Comparison of ENCODE assay signal across 17 cellular contexts in the genomic region with DNA sequence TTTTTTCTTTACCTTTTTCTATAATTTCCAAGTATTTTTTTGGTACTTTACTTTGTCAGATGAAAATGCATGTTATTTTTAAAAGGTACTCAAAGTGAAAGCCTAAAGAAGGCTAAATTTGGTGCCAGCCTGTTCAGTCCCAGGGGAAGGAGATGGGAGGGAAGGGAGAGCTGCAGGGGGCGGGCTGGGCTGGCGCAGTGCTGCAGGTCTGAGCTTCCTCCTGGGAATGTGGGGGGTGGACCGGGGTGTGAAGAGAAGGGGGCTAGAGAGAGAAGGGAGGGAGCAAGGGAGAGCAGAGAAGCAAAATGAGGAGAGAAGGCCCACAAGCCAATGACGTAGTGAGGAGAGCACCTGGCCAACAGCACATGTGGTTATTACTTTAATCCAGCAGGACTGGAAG.
"Had no signal": no experiment of that assay in that cellular context is flagged by ENCODE, and none has a peak within 500 bp of the region (broad histone marks: within the 10 kb centered on the region; RNA-seq: fewer than 3 reads in every experiment).

No MANE protein-coding gene starts in this region.

- H3K36me3 ChIP-seq: ovary, right lobe of liver, suprapubic skin, thyroid gland had no signal

- H3K4me1 ChIP-seq: psoas muscle, right lobe of liver, suprapubic skin, thyroid gland had no signal

- ATAC-seq: mucosa of descending colon; natural killer cell treated with Interleukin-12 subunit alpha and Interleukin-12 subunit beta and Interleukin-15 and Interleukin-18, amount 100 ng/mL, for 72 hours; psoas muscle; right lobe of liver; stimulated activated naive B cell treated with anti-CD40 and anti-IgM and Interleukin-4, amounts not matched to agents 10 μg/mL and 1 μg/mL and 100 μg/mL, for 72 hours had no signal

- H3K27me3 ChIP-seq: ovary, right lobe of liver, suprapubic skin, thyroid gland had no signal

- H3K4me3 ChIP-seq: dorsolateral prefrontal cortex, lung, mucosa of descending colon, ovary, psoas muscle, right lobe of liver, suprapubic skin, thyroid gland had no signal

- DNase-seq: central memory CD4-positive, alpha-beta T cell; dorsolateral prefrontal cortex; effector CD4-positive, alpha-beta T cell; kidney glomerular epithelial cell; mucosa of descending colon; naive B cell; ovary; psoas muscle; right lobe of liver; small intestine; stimulated activated CD4-positive, alpha-beta T cell treated with anti-CD3 and anti-CD28 coated beads, Interleukin-15, amount 100 ng/mL, for 24 hours; stimulated activated CD4-positive, alpha-beta T cell treated with anti-CD3 and anti-CD28 coated beads, Interleukin-2, amount 100 ng/mL, for 48 hours; stimulated activated naive B cell treated with anti-CD40 and anti-IgM and Interleukin-4, amounts not matched to agents 10 μg/mL and 1 μg/mL and 100 μg/mL, for 72 hours; thyroid gland had no signal

- H3K27ac ChIP-seq: ovary, psoas muscle, right lobe of liver, suprapubic skin, thyroid gland had no signal

- H3K9me3 ChIP-seq: mucosa of descending colon, ovary, psoas muscle, right lobe of liver, suprapubic skin, thyroid gland had no signal
